ENCODE assay signal across 7 cellular contexts in genomic region chr20:37406010-37406998, GRCh38.
DNase-seq lines count a peak whose midpoint lies in the region; ATAC-seq and TF ChIP-seq lines count a peak whose summit lies in the region.

No MANE protein-coding gene starts in this region.

- in situ Hi-C loops in astrocyte of the spinal cord (cut with HindIII; ENCODE audit: low sequenced_read_pairs) = no loop called here

- H3K4me3 ChIP-seq in astrocyte of the spinal cord (ENCODE audit: low read depth, low read length) = peak overlapping the region; percentile 21

- TF ChIP-seq CTCF in astrocyte of the spinal cord (IDR thresholded peaks at IDR 0.05; ENCODE audit: low read depth, low read length) = no peak

- peak; percentile 57 for ATAC-seq in HG02798 (IDR thresholded peaks at IDR 0.05; ENCODE audit: poor library complexity, unreplicated experiment)
- no peak for ATAC-seq in HG03196 (IDR thresholded peaks at IDR 0.05; ENCODE audit: unreplicated experiment)

- peak; percentile 67 for DNase-seq in ELR (ENCODE audit: low read depth)
- DNase-seq in astrocyte of the spinal cord (ENCODE audit: low read depth, low spot score) = no peak
- DNase-seq in iPS-NIHi7 (ENCODE audit: extremely low spot score) = peak; percentile 86
- peak; percentile 49 for DNase-seq in stimulated activated CD4-positive, alpha-beta T cell treated with anti-CD3 and anti-CD28 coated beads, Interleukin-12 subunit alpha, Interleukin-12 subunit beta, amount 100 ng/mL, for 4 hours

TF ChIP-seq in PFSK-1, 5 proteins besides CTCF, POLR2A, EP300 and RAD21:
- no peak for TF ChIP-seq TAF1 (IDR thresholded peaks at IDR 0.05; ENCODE audit: borderline replicate concordance, insufficient read depth, low read length)
- TF ChIP-seq FOXP2 (optimal IDR thresholded peaks at IDR 0.05; ENCODE audit: borderline replicate concordance, extremely low read depth, extremely low read length, insufficient read depth) = peak; percentile 7
